ENCODE assay signal across 6 cellular contexts in genomic region chr7:151008511-151009323, GRCh38. TPM values are rescaled to one million over a fixed set of nuclear protein-coding genes. Genes with fewer than 3 reads are reported as not detected.
A peak's percentile ranks its signal among the peaks of the same experiment; 100 is the strongest.
DNase-seq lines count a peak whose midpoint lies in the region; ATAC-seq and TF ChIP-seq lines count a peak whose summit lies in the region.

No MANE protein-coding gene starts in this region.

- intact Hi-C loops in activated CD4-positive, alpha-beta T cell treated with anti-CD3 and anti-CD28 coated beads for 36 hours (cut with DNase I, micrococcal nuclease): no loop called here

- H3K27me3 ChIP-seq in BJ (ENCODE audit: control insufficient read depth, insufficient read depth, low read length) (peaks cover 2% of the 10 kb centered on the region), foreskin keratinocyte (peaks cover 27% of the 10 kb centered on the region)

- CTCF ChIA-PET in BJ (lab: Yijun Ruan, JAX): interaction anchor here (1.0 to 7.0 kb wide), 10 partner anchors 11 to 116 kb away, joined by 3 to 91 read pairs (median 6); partner anchors contain the start of genes ATG9B and NOS3
- CTCF ChIA-PET in activated CD4-positive, alpha-beta T cell treated with anti-CD3 and anti-CD28 coated beads for 36 hours (lab: Charles Lee): interaction anchor here (0.6 to 6.1 kb wide), 15 partner anchors 8 to 476 kb away, joined by 3 to 43 read pairs (median 5); partner anchors contain the start of genes ABCB8 and NOS3

- peak; percentile 71 for TF ChIP-seq CTCF in BJ (IDR thresholded peaks at IDR 0.05; ENCODE audit: insufficient read depth, low read depth, low read length)
- peak; percentile 84 for TF ChIP-seq CTCF in foreskin keratinocyte (conservative IDR thresholded peaks at IDR 0.05)

- no peak overlapping the region for H3K4me3 ChIP-seq in BJ (ENCODE audit: low read depth, low read length)

- no peak for DNase-seq in BJ (ENCODE audit: low read depth)
- peak; percentile 89 for DNase-seq in activated CD4-positive, alpha-beta T cell treated with anti-CD3 and anti-CD28 coated beads for 36 hours
- DNase-seq in foreskin keratinocyte: peak in 1 of 2 donors; percentile 39
- peak; percentile 66 for DNase-seq in stimulated activated CD4-positive, alpha-beta T cell treated with anti-CD3 and anti-CD28 coated beads, Interleukin-2, amount 100 ng/mL, for 4 hours (ENCODE audit: low read depth)
- no peak for DNase-seq in H4 (ENCODE audit: low spot score)

- no peaks in the 10 kb centered on the region for H3K36me3 Mint-ChIP-seq in activated CD4-positive, alpha-beta T cell treated with anti-CD3 and anti-CD28 coated beads for 36 hours (ENCODE audit: low read depth)

- H3K9me3 Mint-ChIP-seq in activated CD4-positive, alpha-beta T cell treated with anti-CD3 and anti-CD28 coated beads for 36 hours (ENCODE audit: low read depth): no peaks in the 10 kb centered on the region

- peak overlapping the region; percentile 59 for H3K27ac Mint-ChIP-seq in activated CD4-positive, alpha-beta T cell treated with anti-CD3 and anti-CD28 coated beads for 36 hours

- no peaks in the 10 kb centered on the region for H3K4me1 ChIP-seq in foreskin keratinocyte

- no peaks in the 10 kb centered on the region for H3K27me3 Mint-ChIP-seq in activated CD4-positive, alpha-beta T cell treated with anti-CD3 and anti-CD28 coated beads for 36 hours

- peaks cover 53% of the 10 kb centered on the region for H3K4me1 Mint-ChIP-seq in activated CD4-positive, alpha-beta T cell treated with anti-CD3 and anti-CD28 coated beads for 36 hours

- H3K4me3 Mint-ChIP-seq in activated CD4-positive, alpha-beta T cell treated with anti-CD3 and anti-CD28 coated beads for 36 hours: peak overlapping the region; percentile 55

- no peaks in the 10 kb centered on the region for H3K36me3 ChIP-seq in BJ (ENCODE audit: control insufficient read depth, insufficient read depth, low read length)

- H3K27ac ChIP-seq in foreskin keratinocyte: no peak overlapping the region

- ATAC-seq in HG02759 (IDR thresholded peaks at IDR 0.05; ENCODE audit: unreplicated experiment): peak; percentile 81
- peak; percentile 67 for ATAC-seq in activated CD4-positive, alpha-beta T cell treated with anti-CD3 and anti-CD28 coated beads for 36 hours
- ATAC-seq in foreskin keratinocyte: peak; percentile 77

- POLR2A ChIA-PET in BJ (lab: Charles Lee): no interaction called here
- POLR2A ChIA-PET in activated CD4-positive, alpha-beta T cell treated with anti-CD3 and anti-CD28 coated beads for 36 hours (lab: Charles Lee): interaction anchor here (1.0 to 2.1 kb wide), 2 partner anchors 10 to 14 kb away, joined by 4 to 6 read pairs; no protein-coding TSS in a partner anchor

RNA-seq across cellular contexts. Expression of gene ATG9B, which starts 15.6 kb away (rescaled TPM):
- 0.07 and 0.15 TPM in 2 replicates for polyA plus RNA-seq in BJ (2011; rRNA removed)
- 0.05 and 0.09 TPM in 2 replicates for polyA minus RNA-seq in BJ (2011; rRNA and poly(A)+ RNA removed)
- 10 to 100 TPM in 1 of 2 experiments, 1 to 10 TPM in 1; 6.9 to 10.0 TPM for total RNA-seq in activated CD4-positive, alpha-beta T cell treated with anti-CD3 and anti-CD28 coated beads for 36 hours
- 0.18 and 0.31 TPM in 2 replicates for total RNA-seq in foreskin keratinocyte
- 0.16 and 0.20 TPM in 2 replicates for polyA plus RNA-seq in foreskin keratinocyte
- total RNA-seq in H4 (2014; rRNA removed; shearing (Covaris generic)): 0.17 TPM in 1 of 2 replicates, not detected in the other

RNA-seq across cellular contexts. Expression of gene NOS3, which starts 17.9 kb away (rescaled TPM):
- 0.60 and 1.3 TPM in 2 replicates for polyA plus RNA-seq in BJ (2011; rRNA removed)
- 0.36 and 1.5 TPM in 2 replicates for polyA minus RNA-seq in BJ (2011; rRNA and poly(A)+ RNA removed)
- total RNA-seq in activated CD4-positive, alpha-beta T cell treated with anti-CD3 and anti-CD28 coated beads for 36 hours: 10 to 100 TPM in 1 of 2 experiments, 1 to 10 TPM in 1; 9.3 to 11.1 TPM
- 3.4 and 5.3 TPM in 2 replicates for total RNA-seq in foreskin keratinocyte
- polyA plus RNA-seq in foreskin keratinocyte: 2.1 and 6.0 TPM in 2 replicates
- 0.29 and 0.60 TPM in 2 replicates for total RNA-seq in H4 (2014; rRNA removed; shearing (Covaris generic))

RNA-seq across cellular contexts. Expression of gene ABCB8, which starts 19.5 kb away (rescaled TPM):
- 13.0 and 23.6 TPM in 2 replicates for polyA plus RNA-seq in BJ (2011; rRNA removed)
- polyA minus RNA-seq in BJ (2011; rRNA and poly(A)+ RNA removed): 23.2 and 30.4 TPM in 2 replicates
- 10 to 100 TPM; 41.9 to 44.5 TPM for total RNA-seq in activated CD4-positive, alpha-beta T cell treated with anti-CD3 and anti-CD28 coated beads for 36 hours
- total RNA-seq in foreskin keratinocyte: 43.0 and 45.9 TPM in 2 replicates
- 46.2 and 47.3 TPM in 2 replicates for polyA plus RNA-seq in foreskin keratinocyte
- total RNA-seq in H4 (2014; rRNA removed; shearing (Covaris generic)): 25.2 and 26.5 TPM in 2 replicates

RNA-seq across cellular contexts. Expression of gene KCNH2, which starts 30.6 kb away (rescaled TPM):
- polyA plus RNA-seq in BJ (2011; rRNA removed) (0.02 and 0.06 TPM in 2 replicates), foreskin keratinocyte (not detected in 2 replicates)
- 0.05 TPM in 1 of 2 replicates, not detected in the other for polyA minus RNA-seq in BJ (2011; rRNA and poly(A)+ RNA removed)
- total RNA-seq in activated CD4-positive, alpha-beta T cell treated with anti-CD3 and anti-CD28 coated beads for 36 hours: under 1 TPM; 0.48 to 0.54 TPM
- not detected in 2 replicates for total RNA-seq in foreskin keratinocyte
- 0.58 and 0.84 TPM in 2 replicates for total RNA-seq in H4 (2014; rRNA removed; shearing (Covaris generic))

RNA-seq across cellular contexts. Expression of gene ASIC3, which starts 39.6 kb away (rescaled TPM):
- polyA plus RNA-seq in BJ (2011; rRNA removed) (0.26 and 0.45 TPM in 2 replicates), foreskin keratinocyte (0.51 and 0.60 TPM in 2 replicates)
- 0.24 TPM in 1 of 2 replicates, not detected in the other for polyA minus RNA-seq in BJ (2011; rRNA and poly(A)+ RNA removed)
- total RNA-seq in activated CD4-positive, alpha-beta T cell treated with anti-CD3 and anti-CD28 coated beads for 36 hours: 1 to 10 TPM; 5.5 to 6.7 TPM
- total RNA-seq in foreskin keratinocyte: 0.25 and 0.95 TPM in 2 replicates
- total RNA-seq in H4 (2014; rRNA removed; shearing (Covaris generic)): 0.10 TPM in 1 of 2 replicates, not detected in the other

Comparison
In these comparisons a context has a peak if more than half of its experiments do, and no peak if none do; other contexts are left out.
1. DNase-seq: peak in activated CD4-positive, alpha-beta T cell treated with anti-CD3 and anti-CD28 coated beads for 36 hours (single experiment) and stimulated activated CD4-positive, alpha-beta T cell treated with anti-CD3 and anti-CD28 coated beads, Interleukin-2, amount 100 ng/mL, for 4 hours (single experiment); none in BJ (single experiment) and H4 (single experiment).
2. Peak in every context shown above with its lines, with median percentiles within 50 percentile points of each other: ATAC-seq.